Comparison of ENCODE assay signal across 9 cellular contexts in genomic region chr5:108726446-108727091, GRCh38. TPM values are rescaled to one million over a fixed set of nuclear protein-coding genes. Genes with fewer than 3 reads are reported as not detected.
A peak's percentile ranks its signal among the peaks of the same experiment; 100 is the strongest.
DNase-seq lines count a peak whose midpoint lies in the region; ATAC-seq, FAIRE-seq and TF ChIP-seq lines count a peak whose summit lies in the region.
"Had no signal": no experiment of that assay in that cellular context is flagged by ENCODE, and none has a peak within 500 bp of the region (broad histone marks: within the 10 kb centered on the region; RNA-seq: fewer than 3 reads in every experiment).

No MANE protein-coding gene starts in this region.

- DNase-seq in CD4-positive, CD25-positive, alpha-beta regulatory T cell, result no peak
- DNase-seq in IMR-90 (peak; percentile 29), bronchial epithelial cell (ENCODE audit: low read depth) (peak; percentile 83), NCI-H510A (lab: John Stamatoyannopoulos, UW) (no peak), T-helper 2 cell (no peak)
- no peak for DNase-seq in naive thymus-derived CD8-positive, alpha-beta T cell
- DNase-seq: NCI-H1417 treated with DMSO at 0.1 percent for 48 hours had no signal

- no peak overlapping the region for H2AK5ac ChIP-seq in IMR-90 (ENCODE audit: low read depth, low read length)

- POLR2A ChIA-PET in IMR-90 (lab: Charles Lee; ENCODE audit: unreplicated experiment), result no interaction called here
- POLR2A ChIA-PET in naive thymus-derived CD8-positive, alpha-beta T cell (lab: Charles Lee), result no interaction called here

- 90% methylated on average over 2 of the region's 4 CpGs; no CpG with 5 or more reads in 1 of the 2 experiments for WGBS in IMR-90 (ENCODE audit: extremely low coverage in 2 of 2, insufficient read length in 1 of 2), 2 experiments

- H3K27ac Mint-ChIP-seq in CD4-positive, CD25-positive, alpha-beta regulatory T cell, result peak overlapping the region in 1 of 3 donors; percentile 21
- peak overlapping the region in 7 of 10 donors; percentile 4 to 84 (median 63) for H3K27ac Mint-ChIP-seq in naive thymus-derived CD8-positive, alpha-beta T cell

- CTCF ChIA-PET in IMR-90 (lab: Yijun Ruan, JAX), result no interaction called here

- peak overlapping the region; percentile 80 to 86 (median 84) for H3K4me3 Mint-ChIP-seq in CD4-positive, CD25-positive, alpha-beta regulatory T cell
- peak overlapping the region; percentile 83 to 88 (median 86) for H3K4me3 Mint-ChIP-seq in naive thymus-derived CD8-positive, alpha-beta T cell

- intact Hi-C loops in IMR-90 (cut with micrococcal nuclease), result no loop called here

- peaks cover 24% of the 10 kb centered on the region for H3K27me3 ChIP-seq in CD4-positive, CD25-positive, alpha-beta regulatory T cell (ENCODE audit: control insufficient read depth, insufficient read depth, low read length)
- H3K27me3 ChIP-seq in IMR-90 (ENCODE audit: control insufficient read depth, insufficient read depth, low read length) (no peaks in the 10 kb centered on the region), bronchial epithelial cell (ENCODE audit: control insufficient read depth, insufficient read depth, low read length) (no peaks in the 10 kb centered on the region)

- no peaks in the 10 kb centered on the region for H3K36me3 Mint-ChIP-seq in CD4-positive, CD25-positive, alpha-beta regulatory T cell
- no peaks in the 10 kb centered on the region for H3K36me3 Mint-ChIP-seq in naive thymus-derived CD8-positive, alpha-beta T cell

- no peak for FAIRE-seq in bronchial epithelial cell (lab: Jason Lieb, UNC)

- no peak overlapping the region for H2AK9ac ChIP-seq in IMR-90 (replicated peaks; ENCODE audit: low read depth, low read length, poor library complexity)

- peaks cover 0 to 8% of the 10 kb centered on the region in 2 experiments; a peak in 2 of 4 replicates for H3K79me1 ChIP-seq in IMR-90 (ENCODE audit: low read depth in 1 of 2, low read length in 2 of 2)

- TF ChIP-seq CTCF in IMR-90 (conservative IDR thresholded peaks at IDR 0.05; ENCODE audit: low read depth, low read length) (no peak), bronchial epithelial cell (IDR thresholded peaks at IDR 0.05; ENCODE audit: insufficient read depth, low read length, severe bottlenecking) (no peak)

- H3K9ac ChIP-seq in IMR-90 (ENCODE audit: low read depth, low read length), result no peak overlapping the region

- TF ChIP-seq RAD21 in IMR-90 (IDR thresholded peaks at IDR 0.05; ENCODE audit: low read length), result no peak

- no peak for TF ChIP-seq POLR2A in IMR-90 (IDR thresholded peaks at IDR 0.05; ENCODE audit: low read depth, low read length)

- no peak overlapping the region for H3K4ac ChIP-seq in IMR-90 (ENCODE audit: low read depth, low read length)

- peaks cover 0 to 2% (median 0%) of the 10 kb centered on the region in 7 donors for H3K9me3 Mint-ChIP-seq in CD4-positive, CD25-positive, alpha-beta regulatory T cell
- no peaks in the 10 kb centered on the region for H3K9me3 Mint-ChIP-seq in naive thymus-derived CD8-positive, alpha-beta T cell

- ATAC-seq in CD4-positive, CD25-positive, alpha-beta regulatory T cell (ENCODE audit: low read depth in 2 of 2), result no peak
- ATAC-seq in IMR-90 (ENCODE audit: low read depth) (no peak), HG02759 (IDR thresholded peaks at IDR 0.05; ENCODE audit: unreplicated experiment) (no peak), HG03432 (IDR thresholded peaks at IDR 0.05; ENCODE audit: unreplicated experiment) (no peak)
- ATAC-seq in naive thymus-derived CD8-positive, alpha-beta T cell, result no peak

- no peak overlapping the region for H3K4me3 ChIP-seq in CD4-positive, CD25-positive, alpha-beta regulatory T cell (ENCODE audit: low read depth, low read length)
- no peak overlapping the region for H3K4me3 ChIP-seq in IMR-90 (ENCODE audit: insufficient read depth, low read depth, low read length)
- no peak overlapping the region for H3K4me3 ChIP-seq in bronchial epithelial cell (ENCODE audit: low read depth, low read length)

- H3K4me2 ChIP-seq in IMR-90 (ENCODE audit: low read depth, low read length), result peak overlapping the region; percentile 77; the same call in 1 of the 2 replicates

- H3K14ac ChIP-seq in IMR-90 (replicated peaks; ENCODE audit: low read depth, low read length), result no peak overlapping the region

- H2BK15ac ChIP-seq in IMR-90 (ENCODE audit: low read depth, low read length), result no peak overlapping the region

- peaks cover 5% of the 10 kb centered on the region; the same call in 1 of the 2 replicates for H3K9me1 ChIP-seq in IMR-90 (ENCODE audit: insufficient read depth, low read length)

- H2BK5ac ChIP-seq in IMR-90 (ENCODE audit: low read depth, low read length, poor library complexity, severe bottlenecking), result no peak overlapping the region

- no peak overlapping the region; the same call in 1 of the 2 replicates for H4K5ac ChIP-seq in IMR-90 (ENCODE audit: low read depth, low read length)

- 0 out of 2 replicates have a peak overlapping the region, but pooled peaks have one; percentile 18 for H3K23ac ChIP-seq in IMR-90 (ENCODE audit: low read depth, low read length)

- no peaks in the 10 kb centered on the region for H3K9me3 ChIP-seq in CD4-positive, CD25-positive, alpha-beta regulatory T cell (ENCODE audit: control insufficient read depth in 2 of 2, low read length in 2 of 2)
- no peaks in the 10 kb centered on the region for H3K9me3 ChIP-seq in IMR-90 (ENCODE audit: control insufficient read depth, insufficient read depth, low read length)

- no peak overlapping the region for H2AFZ ChIP-seq in IMR-90 (replicated peaks; ENCODE audit: low read length, poor library complexity)

- peaks cover 6 to 17% (median 11%) of the 10 kb centered on the region in 4 donors for H3K4me1 Mint-ChIP-seq in CD4-positive, CD25-positive, alpha-beta regulatory T cell
- peaks cover 11 to 36% (median 23%) of the 10 kb centered on the region in 4 donors for H3K4me1 Mint-ChIP-seq in naive thymus-derived CD8-positive, alpha-beta T cell

- H3K36me3 ChIP-seq in CD4-positive, CD25-positive, alpha-beta regulatory T cell (ENCODE audit: control insufficient read depth, insufficient read depth, low read length), result no peaks in the 10 kb centered on the region
- H3K36me3 ChIP-seq in IMR-90 (ENCODE audit: control insufficient read depth, insufficient read depth, low read length) (no peaks in the 10 kb centered on the region), bronchial epithelial cell (ENCODE audit: control insufficient read depth, insufficient read depth, low read length) (no peaks in the 10 kb centered on the region)

- no TSS peak for BruUV-seq in IMR-90 (replicated peaks; lab: Mats Ljungman, UMichigan)

- H4K8ac ChIP-seq in IMR-90 (ENCODE audit: low read depth in 2 of 2, low read length in 2 of 2), result peak overlapping the region; percentile 76 to 78; a peak in 3 of 4 replicates

- no peak overlapping the region for H3K18ac ChIP-seq in IMR-90 (ENCODE audit: low read depth, low read length)

- H3K4me1 ChIP-seq in CD4-positive, CD25-positive, alpha-beta regulatory T cell (ENCODE audit: control insufficient read depth, insufficient read depth, low read length, poor library complexity, severe bottlenecking), result peaks cover 12% of the 10 kb centered on the region
- H3K4me1 ChIP-seq in IMR-90 (ENCODE audit: control insufficient read depth, insufficient read depth, low read length), result no peaks in the 10 kb centered on the region; the same call in 1 of the 2 replicates

- no peak overlapping the region for H3K27ac ChIP-seq in CD4-positive, CD25-positive, alpha-beta regulatory T cell (ENCODE audit: insufficient read depth, low read length, poor library complexity, severe bottlenecking)
- no peak overlapping the region for H3K27ac ChIP-seq in IMR-90 (ENCODE audit: insufficient read depth, low read length)

- H2BK20ac ChIP-seq in IMR-90 (ENCODE audit: low read depth, low read length), result no peak overlapping the region

- no peaks in the 10 kb centered on the region for H4K20me1 ChIP-seq in IMR-90 (ENCODE audit: insufficient read depth, low read length)

- dilution Hi-C loops in IMR-90 (cut with HindIII; ENCODE audit: low sequenced_read_pairs, unreplicated experiment), result no loop called here

- H3K56ac ChIP-seq in IMR-90 (ENCODE audit: extremely low read depth, insufficient read depth, low read length), result no peak overlapping the region

- no peak overlapping the region for H4K91ac ChIP-seq in IMR-90 (ENCODE audit: insufficient read depth, low read depth, low read length)

- peaks cover 51% of the 10 kb centered on the region for H3K27me3 Mint-ChIP-seq in CD4-positive, CD25-positive, alpha-beta regulatory T cell
- peaks cover 3 to 28% (median 12%) of the 10 kb centered on the region in 5 donors for H3K27me3 Mint-ChIP-seq in naive thymus-derived CD8-positive, alpha-beta T cell

- in situ Hi-C loops in IMR-90 (cut with MboI; ENCODE audit: low sequenced_read_pairs), result no loop called here

- H2BK120ac ChIP-seq in IMR-90 (ENCODE audit: low read depth, low read length), result no peak overlapping the region

TF ChIP-seq in IMR-90, 13 proteins besides CTCF, POLR2A, EP300 and RAD21 (continues in another document):
- TF ChIP-seq MXI1 (IDR thresholded peaks at IDR 0.05; ENCODE audit: borderline replicate concordance, low read depth, low read length) (no peak), ELK1 (IDR thresholded peaks at IDR 0.05; ENCODE audit: borderline replicate concordance, low read depth, low read length) (no peak), SMC3 (IDR thresholded peaks at IDR 0.05; ENCODE audit: low read depth, low read length) (no peak), CEBPB (IDR thresholded peaks at IDR 0.05; ENCODE audit: low read depth, low read length) (no peak; the same call in 1 of the 2 replicates), RCOR1 (IDR thresholded peaks at IDR 0.05; ENCODE audit: insufficient replicate concordance, low read length) (no peak), FOS (IDR thresholded peaks at IDR 0.05; ENCODE audit: low read depth, low read length) (no peak), MAFK (IDR thresholded peaks at IDR 0.05; ENCODE audit: low read depth, low read length) (no peak)

RNA-seq across cellular contexts. Expression of gene FER, which starts 21.1 kb away (rescaled TPM):
- total RNA-seq in CD4-positive, CD25-positive, alpha-beta regulatory T cell, result 12.0 TPM
- polyA plus RNA-seq in CD4-positive, CD25-positive, alpha-beta regulatory T cell, result 10 to 100 TPM in 1 of 4 donors, 1 to 10 TPM in 3; 3.9 to 11.4 (median 5.8) TPM
- total RNA-seq in IMR-90 (2012; rRNA removed) (32.4 and 39.2 TPM in 2 replicates), bronchial epithelial cell (23.7 and 41.5 TPM in 2 replicates)
- 2.6 and 3.5 TPM in 2 replicates for polyA plus RNA-seq in IMR-90 (2012; rRNA removed)
- polyA plus RNA-seq in IMR-90 (2012; cell fraction: cytosol; rRNA removed), result 0.36 and 1.5 TPM in 2 replicates
- 0.65 and 7.8 TPM in 2 replicates for polyA plus RNA-seq in IMR-90 (2012; cell fraction: nucleus; rRNA removed; ENCODE audit: low replicate concordance)
- total RNA-seq in naive thymus-derived CD8-positive, alpha-beta T cell, result 10 to 100 TPM; 11.4 to 13.8 TPM
- 10 to 100 TPM in 1 of 3 donors, 1 to 10 TPM in 2; 8.8 to 15.0 (median 8.9) TPM for polyA plus RNA-seq in naive thymus-derived CD8-positive, alpha-beta T cell

Comparison
In these comparisons a context has a peak if more than half of its experiments do, and no peak if none do; other contexts are left out.
1. DNase-seq: peak in IMR-90 (single experiment) and bronchial epithelial cell (single experiment); none in CD4-positive, CD25-positive, alpha-beta regulatory T cell (0 of 3), naive thymus-derived CD8-positive, alpha-beta T cell (0 of 10), NCI-H510A (single experiment) and T-helper 2 cell (0 of 5).